1 cellular context compared by ENCODE assay signal in genomic region chr4:7638984-7639789, GRCh38.
A peak's percentile ranks its signal among the peaks of the same experiment; 100 is the strongest.
TF ChIP-seq lines count a peak whose summit lies in the region.

No MANE protein-coding gene starts in this region.

TF ChIP-seq in HepG2, 621 proteins besides CTCF, POLR2A, EP300 and RAD21 (continued from another document and continues in another):
- TF ChIP-seq ZNF770 (CRISPR knock-in tag; IDR thresholded peaks at IDR 0.05) (peak; percentile 49; the same call in 1 of the 2 replicates), KDM1A (CRISPR knock-in tag; IDR thresholded peaks at IDR 0.05) (no peak), CENPT (CRISPR knock-in tag; IDR thresholded peaks at IDR 0.05; ENCODE audit: low read depth) (no peak), ZSCAN29 (CRISPR knock-in tag; conservative IDR thresholded peaks at IDR 0.05) (no peak), FOXP1 (IDR thresholded peaks at IDR 0.05) (no peak), FOXP1 (CRISPR knock-in tag; IDR thresholded peaks at IDR 0.05) (no peak), AKAP8 (CRISPR knock-in tag; IDR thresholded peaks at IDR 0.05) (no peak), ZNF567 (CRISPR knock-in tag; IDR thresholded peaks at IDR 0.05; ENCODE audit: borderline replicate concordance) (no peak), AKNA (CRISPR knock-in tag; IDR thresholded peaks at IDR 0.05; ENCODE audit: borderline replicate concordance) (no peak), ZUFSP (CRISPR knock-in tag; IDR thresholded peaks at IDR 0.05; ENCODE audit: borderline replicate concordance) (no peak), ZNF18 (CRISPR knock-in tag; IDR thresholded peaks at IDR 0.05; ENCODE audit: insufficient replicate concordance) (no peak), ZNF318 (CRISPR knock-in tag; IDR thresholded peaks at IDR 0.05) (no peak), ZFP36 (IDR thresholded peaks at IDR 0.05; ENCODE audit: borderline replicate concordance, low read depth, low read length, partially characterized antibody) (no peak), PRDM10 (CRISPR knock-in tag; IDR thresholded peaks at IDR 0.05; ENCODE audit: low read depth) (no peak), KDM4B (CRISPR knock-in tag; IDR thresholded peaks at IDR 0.05) (no peak), IRF2 (CRISPR knock-in tag; IDR thresholded peaks at IDR 0.05) (0 out of 2 replicates have a peak, but pooled peaks have one; percentile 28), KAT8 (CRISPR knock-in tag; IDR thresholded peaks at IDR 0.05) (no peak), NFATC3 (CRISPR knock-in tag; IDR thresholded peaks at IDR 0.05) (no peak), MTERF4 (CRISPR knock-in tag; IDR thresholded peaks at IDR 0.05) (no peak), SIX4 (CRISPR knock-in tag; IDR thresholded peaks at IDR 0.05) (no peak), ZNF773 (CRISPR knock-in tag; IDR thresholded peaks at IDR 0.05; ENCODE audit: borderline replicate concordance) (no peak), ZNF329 (CRISPR knock-in tag; IDR thresholded peaks at IDR 0.05; ENCODE audit: low read depth) (no peak), MLXIP (CRISPR knock-in tag; IDR thresholded peaks at IDR 0.05; ENCODE audit: borderline replicate concordance) (no peak), ZNF205 (CRISPR knock-in tag; IDR thresholded peaks at IDR 0.05) (no peak), ZNF143 (CRISPR knock-in tag; IDR thresholded peaks at IDR 0.05) (no peak), JARID2 (CRISPR knock-in tag; IDR thresholded peaks at IDR 0.05; ENCODE audit: insufficient replicate concordance) (no peak), SMARCC2 (IDR thresholded peaks at IDR 0.05) (no peak)
